ENCODE assay signal across 36 cellular contexts in the genomic region with DNA sequence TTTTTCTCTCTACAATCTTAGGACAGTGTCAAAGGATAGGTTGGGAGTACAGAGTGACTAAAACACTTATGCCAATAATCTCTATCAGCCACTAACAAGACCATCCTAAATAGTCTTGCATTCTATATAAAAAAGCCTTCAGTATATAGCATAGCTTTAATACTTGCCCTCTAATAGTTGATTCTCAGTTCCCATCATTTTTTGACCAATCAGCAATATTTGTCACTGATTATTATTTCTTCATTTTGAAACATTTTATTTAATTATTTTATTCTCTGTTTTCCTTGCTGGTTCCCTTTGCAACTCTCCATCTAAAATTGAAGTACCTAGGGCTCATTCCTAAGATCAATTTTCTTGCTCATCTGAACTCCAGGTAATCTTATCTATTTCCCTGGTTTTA.
"Had no signal": no experiment of that assay in that cellular context is flagged by ENCODE, and none has a peak within 500 bp of the region (broad histone marks: within the 10 kb centered on the region; RNA-seq: fewer than 3 reads in every experiment).

No MANE protein-coding gene starts in this region.

- H3K4me1 Mint-ChIP-seq: activated B cell treated with CpG ODN at 0.5 μM for 24 hours; activated CD4-positive, alpha-beta T cell treated with anti-CD3 and anti-CD28 coated beads, Interleukin-2, amount 10 ng/mL, durations not matched to agents 24 days and 14 days; activated naive CD8-positive, alpha-beta T cell treated with anti-CD3 and anti-CD28 coated beads for 36 hours; activated T-helper 17 cell treated with anti-CD3 and anti-CD28 coated beads, Interleukin-2, amount 50 U/mL, for 72 hours had no signal

- H3K27ac Mint-ChIP-seq: activated B cell treated with CpG ODN at 0.5 μM for 24 hours; activated CD4-positive, alpha-beta memory T cell treated with anti-CD3 and anti-CD28 coated beads for 36 hours; activated CD4-positive, alpha-beta T cell treated with anti-CD3 and anti-CD28 coated beads, Interleukin-2, amount 10 ng/mL, durations not matched to agents 24 days and 14 days; activated CD8-positive, alpha-beta T cell treated with anti-CD3 and anti-CD28 coated beads for 36 hours; activated naive CD4-positive, alpha-beta T cell treated with anti-CD3 and anti-CD28 coated beads for 36 hours; activated naive CD4-positive, alpha-beta T cell treated with anti-CD3 and anti-CD28 coated beads, Interleukin-2, amount 50 U/mL, for 72 hours; activated naive CD8-positive, alpha-beta T cell treated with anti-CD3 and anti-CD28 coated beads for 36 hours; activated T-cell treated with anti-CD3 and anti-CD28 coated beads, Interleukin-2, amount 50 U/mL, for 72 hours; activated T-helper 1 cell treated with anti-CD3 and anti-CD28 coated beads, Interleukin-12 subunit alpha, Interleukin-12 subunit beta, Interleukin-2, Interleukin-4 antibody, amounts not matched to agents 30 ng/mL and 10 ng/mL and 1 ng/mL, durations not matched to agents 14 hours and 24 hours and 36 hours; activated T-helper 17 cell treated with anti-CD3 and anti-CD28 coated beads, Interleukin-2, amount 50 U/mL, for 72 hours; T-helper 1 cell treated with Interleukin-12 subunit alpha and Interleukin-12 subunit beta and Interleukin-4 antibody, amounts not matched to agents 30 μg/mL and 1 μg/mL, for 36 hours; T-helper 2 cell treated with Interferon-gamma antibody and Interleukin-4, amounts not matched to agents 5 μg/mL and 100 μg/mL, for 36 hours had no signal

- H3K4me3 Mint-ChIP-seq: activated B cell treated with CpG ODN at 0.5 μM for 24 hours; activated CD4-positive, alpha-beta memory T cell treated with anti-CD3 and anti-CD28 coated beads for 36 hours; activated CD4-positive, alpha-beta T cell treated with anti-CD3 and anti-CD28 coated beads, Interleukin-2, amount 10 ng/mL, durations not matched to agents 24 days and 14 days; activated CD8-positive, alpha-beta T cell treated with anti-CD3 and anti-CD28 coated beads for 36 hours; activated naive CD4-positive, alpha-beta T cell treated with anti-CD3 and anti-CD28 coated beads for 36 hours; activated naive CD8-positive, alpha-beta T cell treated with anti-CD3 and anti-CD28 coated beads for 36 hours; activated T-cell treated with anti-CD3 and anti-CD28 coated beads, Interleukin-2, amount 50 U/mL, for 4 hours; activated T-cell treated with anti-CD3 and anti-CD28 coated beads, Interleukin-2, amount 50 U/mL, for 72 hours; activated T-helper 1 cell treated with anti-CD3 and anti-CD28 coated beads, Interleukin-12 subunit alpha, Interleukin-12 subunit beta, Interleukin-2, Interleukin-4 antibody, amounts not matched to agents 30 ng/mL and 10 ng/mL and 1 ng/mL, durations not matched to agents 14 hours and 24 hours and 36 hours; activated T-helper 17 cell treated with anti-CD3 and anti-CD28 coated beads, Interleukin-2, amount 50 U/mL, for 72 hours; T-helper 1 cell treated with Interleukin-12 subunit alpha and Interleukin-12 subunit beta and Interleukin-4 antibody, amounts not matched to agents 30 μg/mL and 1 μg/mL, for 36 hours; T-helper 2 cell treated with Interferon-gamma antibody and Interleukin-4, amounts not matched to agents 5 μg/mL and 100 μg/mL, for 36 hours had no signal

- H3K4me3 ChIP-seq: adrenal gland, body of pancreas, breast epithelium had no signal

- H3K9me3 ChIP-seq: adrenal gland, body of pancreas had no signal

- H3K4me1 ChIP-seq: adrenal gland, body of pancreas, breast epithelium had no signal

- H3K27me3 Mint-ChIP-seq: activated B cell treated with CpG ODN at 0.5 μM for 24 hours; activated CD4-positive, alpha-beta memory T cell treated with anti-CD3 and anti-CD28 coated beads for 36 hours; activated CD4-positive, alpha-beta T cell treated with anti-CD3 and anti-CD28 coated beads, Interleukin-2, amount 10 ng/mL, durations not matched to agents 24 days and 14 days; activated CD8-positive, alpha-beta T cell treated with anti-CD3 and anti-CD28 coated beads for 36 hours; activated naive CD8-positive, alpha-beta T cell treated with anti-CD3 and anti-CD28 coated beads for 36 hours; activated T-helper 17 cell treated with anti-CD3 and anti-CD28 coated beads, Interleukin-2, amount 50 U/mL, for 72 hours had no signal

- ATAC-seq: activated CD8-positive, alpha-beta T cell treated with anti-CD3 and anti-CD28 coated beads for 36 hours; activated naive CD4-positive, alpha-beta T cell treated with anti-CD3 and anti-CD28 coated beads, Interleukin-2, amount 50 U/mL, for 72 hours; activated T-cell treated with anti-CD3 and anti-CD28 coated beads, Interleukin-2, amount 50 U/mL, for 4 hours; activated T-cell treated with anti-CD3 and anti-CD28 coated beads, Interleukin-2, amount 50 U/mL, for 72 hours; activated T-helper 17 cell treated with anti-CD3 and anti-CD28 coated beads, Interleukin-2, amount 50 U/mL, for 72 hours; body of pancreas had no signal

- DNase-seq: activated B cell treated with CpG ODN at 0.5 μM for 24 hours; activated CD4-positive, alpha-beta memory T cell treated with anti-CD3 and anti-CD28 coated beads for 36 hours; activated CD4-positive, alpha-beta T cell treated with anti-CD3 and anti-CD28 coated beads for 4 hours; activated CD4-positive, alpha-beta T cell treated with anti-CD3 and anti-CD28 coated beads, Interleukin-2, amount 10 ng/mL, durations not matched to agents 24 days and 14 days; activated CD4-positive, alpha-beta T cell treated with anti-CD3 and anti-CD28 coated beads, Interleukin-2, amount 50 U/mL, for 1 hour; activated CD4-positive, alpha-beta T cell treated with anti-CD3 and anti-CD28 coated beads, Interleukin-2, amount 50 U/mL, for 4 hours; activated CD4-positive, CD25-positive, alpha-beta regulatory T cell treated with anti-CD3 and anti-CD28 coated beads, Interleukin-2, amount 50 U/mL, for 72 hours; activated CD8-positive, alpha-beta memory T cell treated with anti-CD3 and anti-CD28 coated beads, Interleukin-2, amount 50 U/mL, for 4 hours; activated CD8-positive, alpha-beta T cell treated with anti-CD3 and anti-CD28 coated beads for 36 hours; activated effector memory CD4-positive, alpha-beta T cell treated with anti-CD3 and anti-CD28 coated beads, Interleukin-2, amount 50 U/mL, for 16 hours; activated gamma-delta T cell treated with Interleukin-2 at 50 U/mL for 16 hours; activated naive CD4-positive, alpha-beta T cell; activated naive CD4-positive, alpha-beta T cell treated with anti-CD3 and anti-CD28 coated beads for 36 hours; activated naive CD4-positive, alpha-beta T cell treated with anti-CD3 and anti-CD28 coated beads, Interleukin-2, amount 50 U/mL, for 16 hours; activated naive CD8-positive, alpha-beta T cell treated with anti-CD3 and anti-CD28 coated beads for 36 hours; activated T-cell treated with anti-CD3 and anti-CD28 coated beads for 4 hours; activated T-cell treated with anti-CD3 and anti-CD28 coated beads, Interleukin-2, amount 50 U/mL, for 1 hour; activated T-cell treated with anti-CD3 and anti-CD28 coated beads, Interleukin-2, amount 50 U/mL, for 4 hours; activated T-cell treated with anti-CD3 and anti-CD28 coated beads, Interleukin-2, amount 50 U/mL, for 72 hours; adrenal gland; amniotic stem cell; aorta; body of pancreas; brain microvascular endothelial cell; central memory CD4-positive, alpha-beta T cell; T-helper 2 cell; T-helper 9 cell had no signal

- H3K27me3 ChIP-seq: adrenal gland, body of pancreas, brain microvascular endothelial cell, breast epithelium had no signal

- H3K9me3 Mint-ChIP-seq: activated B cell treated with CpG ODN at 0.5 μM for 24 hours; activated CD4-positive, alpha-beta T cell treated with anti-CD3 and anti-CD28 coated beads, Interleukin-2, amount 10 ng/mL, durations not matched to agents 24 days and 14 days; activated CD8-positive, alpha-beta T cell treated with anti-CD3 and anti-CD28 coated beads for 36 hours had no signal

- H3K36me3 ChIP-seq: adrenal gland, brain microvascular endothelial cell, breast epithelium had no signal

- H3K27ac ChIP-seq: adrenal gland, body of pancreas, brain microvascular endothelial cell, breast epithelium, VCaP had no signal

- FAIRE-seq: astrocyte, TTC549 had no signal
